In genomic region chrX:7574325-7574724, GRCh38 we compare ENCODE assay signal across 13 cellular contexts.
DNase-seq lines count a peak whose midpoint lies in the region; ATAC-seq and TF ChIP-seq lines count a peak whose summit lies in the region.
"Had no signal": no experiment of that assay in that cellular context is flagged by ENCODE, and none has a peak within 500 bp of the region (broad histone marks: within the 10 kb centered on the region; RNA-seq: fewer than 3 reads in every experiment).

No MANE protein-coding gene starts in this region.

- no peaks in the 10 kb centered on the region for H4K20me1 ChIP-seq in PC-3 (ENCODE audit: low read length)
- no peaks in the 10 kb centered on the region for H4K20me1 ChIP-seq in neural cell (ENCODE audit: insufficient read depth)

- intact Hi-C loops in PC-3 (cut with micrococcal nuclease) = no loop called here

- ATAC-seq in PC-3 (no peak), esophagus mucosa (peak; percentile 74), HG03439 (IDR thresholded peaks at IDR 0.05; ENCODE audit: unreplicated experiment) (no peak), GM21529 (IDR thresholded peaks at IDR 0.05; ENCODE audit: unreplicated experiment) (no peak)

- CTCF ChIA-PET in PC-3 (lab: Charles Lee) = no interaction called here

- TF ChIP-seq EP300 in neural cell (conservative IDR thresholded peaks at IDR 0.05; ENCODE audit: poor library complexity, severe bottlenecking) = no peak

- H3K4me1 ChIP-seq in PC-3 (ENCODE audit: insufficient read depth, low read length) = no peaks in the 10 kb centered on the region
- H3K4me1 ChIP-seq: adrenal gland, suprapubic skin had no signal

- H3K27me3 ChIP-seq in PC-3 (ENCODE audit: low read length) (no peaks in the 10 kb centered on the region), neural cell (ENCODE audit: insufficient read depth, low read depth, low read length) (no peaks in the 10 kb centered on the region)
- H3K27me3 ChIP-seq: adrenal gland, suprapubic skin had no signal

- H3K36me3 ChIP-seq in PC-3 (ENCODE audit: low read depth, low read length) (no peaks in the 10 kb centered on the region), neural cell (ENCODE audit: insufficient read depth, low read length) (no peaks in the 10 kb centered on the region)
- H3K36me3 ChIP-seq: adrenal gland, suprapubic skin had no signal

- H3K79me2 ChIP-seq in PC-3 (ENCODE audit: low read length) (no peaks in the 10 kb centered on the region), neural cell (replicated peaks; ENCODE audit: insufficient read depth, low read length) (no peaks in the 10 kb centered on the region)

- H3K9me2 ChIP-seq in PC-3 (replicated peaks; ENCODE audit: low read length) (no peaks in the 10 kb centered on the region), neural cell (ENCODE audit: insufficient read depth, low read length) (no peaks in the 10 kb centered on the region)

- TF ChIP-seq RAD21 in neural cell (conservative IDR thresholded peaks at IDR 0.05) = no peak

- H3K9ac ChIP-seq in PC-3 (ENCODE audit: low read length) (no peak overlapping the region), neural cell (ENCODE audit: low read length) (no peak overlapping the region)

- TF ChIP-seq CTCF in PC-3 (conservative IDR thresholded peaks at IDR 0.05; ENCODE audit: low read depth, low read length) (no peak), neural cell (IDR thresholded peaks at IDR 0.05; ENCODE audit: poor library complexity, severe bottlenecking) (no peak)

- no peaks in the 10 kb centered on the region for H3F3A ChIP-seq in PC-3 (ENCODE audit: low read length, unreplicated experiment)
- no peaks in the 10 kb centered on the region for H3F3A ChIP-seq in neural cell (ENCODE audit: insufficient read depth, low read length, poor library complexity, severe bottlenecking)

- BruUV-seq in PC-3 (replicated peaks; lab: Mats Ljungman, UMichigan) = no TSS peak

- POLR2A ChIA-PET in PC-3 (lab: Charles Lee; ENCODE audit: unreplicated experiment) = no interaction called here

- H3K4me3 ChIP-seq in PC-3 (ENCODE audit: low read length) (no peak overlapping the region), neural cell (ENCODE audit: low read length) (no peak overlapping the region)
- H3K4me3 ChIP-seq: adrenal gland, PC-9, suprapubic skin had no signal

- no peak overlapping the region for H3K27ac ChIP-seq in PC-3 (ENCODE audit: low read length)
- H3K27ac ChIP-seq in neural cell (ENCODE audit: low read length) = no peak overlapping the region
- H3K27ac ChIP-seq: adrenal gland, PC-9, suprapubic skin had no signal

- H2AFZ ChIP-seq in PC-3 (ENCODE audit: low read length) (no peak overlapping the region), neural cell (ENCODE audit: low read depth, low read length) (no peak overlapping the region)
- H2AFZ ChIP-seq: PC-9 had no signal

- H3K4me2 ChIP-seq in PC-3 (ENCODE audit: low read length) (no peak overlapping the region), neural cell (ENCODE audit: low read length) (no peak overlapping the region)
- H3K4me2 ChIP-seq: PC-9 had no signal

- DNase-seq in H4 (ENCODE audit: low spot score) = peak; percentile 4
- DNase-seq in PC-3 = peak; percentile 38
- no peak for DNase-seq in NCI-H2029 (lab: John Stamatoyannopoulos, UW)
- DNase-seq: activated T-cell treated with anti-CD3 and anti-CD28 coated beads for 4 hours; effector CD4-positive, alpha-beta T cell; hypothalamus; PC-9 had no signal

- H3K9me3 ChIP-seq in PC-3 (ENCODE audit: low read length) = no peaks in the 10 kb centered on the region
- H3K9me3 ChIP-seq in neural cell (ENCODE audit: low read length) = no peaks in the 10 kb centered on the region
- H3K9me3 ChIP-seq: adrenal gland, suprapubic skin had no signal

TF ChIP-seq in neural cell, 6 proteins besides CTCF, POLR2A, EP300 and RAD21:
- TF ChIP-seq REST (IDR thresholded peaks at IDR 0.05; ENCODE audit: borderline replicate concordance) (peak; percentile 27), POLR2AphosphoS5 (IDR thresholded peaks at IDR 0.05) (no peak)
